In genomic region chr15:94455297-94455696, GRCh38 we compare ENCODE assay signal across 7 cellular contexts.
"Had no signal": no experiment of that assay in that cellular context is flagged by ENCODE, and none has a peak within 500 bp of the region (broad histone marks: within the 10 kb centered on the region; RNA-seq: fewer than 3 reads in every experiment).

No MANE protein-coding gene starts in this region.

- DNase-seq: GM23248, H7, HCEC 1CT, IMR-90, KG1 had no signal

- H3K27ac ChIP-seq: GM23248 had no signal

- H3K9ac ChIP-seq: GM23248 had no signal

- H3K4me3 ChIP-seq: GM23248, K562 had no signal

- ATAC-seq: K562 had no signal

- FAIRE-seq: HTR-8/SVneo, K562 had no signal

- H2AFZ ChIP-seq: GM23248 had no signal
